ENCODE assay signal across 20 cellular contexts in the genomic region with DNA sequence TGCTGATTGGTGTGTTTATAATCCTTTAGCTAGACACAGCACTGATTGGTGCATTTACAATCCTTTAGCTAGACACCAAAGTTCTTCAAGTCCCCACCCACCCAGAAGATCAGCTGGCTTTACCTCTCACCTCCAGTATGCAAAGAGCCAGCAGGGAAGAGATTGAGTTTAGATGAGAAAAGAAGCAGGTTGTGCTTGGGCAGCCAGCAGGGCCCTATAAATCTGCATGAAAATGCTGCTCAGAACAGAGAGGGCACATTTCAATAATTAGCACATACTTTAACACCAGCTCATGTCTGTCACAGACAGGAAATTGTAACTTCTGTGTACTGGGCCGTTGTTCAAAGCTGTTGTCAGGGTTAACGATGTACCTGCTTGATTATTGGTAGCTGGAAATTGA.
"Had no signal": no experiment of that assay in that cellular context is flagged by ENCODE, and none has a peak within 500 bp of the region (broad histone marks: within the 10 kb centered on the region; RNA-seq: fewer than 3 reads in every experiment).

No MANE protein-coding gene starts in this region.

- H3K27ac Mint-ChIP-seq: dendritic cell treated with granulocyte-macrophage colony-stimulating factor and Interleukin-4, amounts not matched to agents 40 ng/mL and 50 ng/mL, for 4 days; effector memory CD8-positive, alpha-beta T cell; naive thymus-derived CD4-positive, alpha-beta T cell; nephron progenitor cell; stimulated activated memory B cell treated with anti-CD40 and anti-IgM and Interleukin-4, amounts not matched to agents 10 μg/mL and 1 μg/mL and 100 μg/mL, for 72 hours; stimulated activated naive CD8-positive, alpha-beta T cell treated with anti-CD3 and anti-CD28 coated beads, Interleukin-15, Interleukin-2, amounts not matched to agents 100 ng/mL and 50 ng/mL, for 24 hours had no signal

- H3K4me1 Mint-ChIP-seq: naive thymus-derived CD4-positive, alpha-beta T cell; nephron progenitor cell; stimulated activated memory B cell treated with anti-CD40 and anti-IgM and Interleukin-4, amounts not matched to agents 10 μg/mL and 1 μg/mL and 100 μg/mL, for 72 hours had no signal

- H3K9me3 Mint-ChIP-seq: nephron progenitor cell; stimulated activated memory B cell treated with anti-CD40 and anti-IgM and Interleukin-4, amounts not matched to agents 10 μg/mL and 1 μg/mL and 100 μg/mL, for 72 hours had no signal

- H3K4me2 ChIP-seq: hepatocyte had no signal

- H3K27me3 ChIP-seq: esophagus squamous epithelium, hepatocyte, right lobe of liver, spleen, tibial artery, upper lobe of right lung had no signal

- H3K79me2 ChIP-seq: hepatocyte had no signal

- H3K36me3 ChIP-seq: esophagus squamous epithelium, right lobe of liver, spleen, tibial artery, upper lobe of right lung had no signal

- ATAC-seq: effector memory CD8-positive, alpha-beta T cell; naive thymus-derived CD4-positive, alpha-beta T cell; psoas muscle; right lobe of liver; stimulated activated memory B cell treated with anti-CD40 and anti-IgM and Interleukin-4, amounts not matched to agents 10 μg/mL and 1 μg/mL and 100 μg/mL, for 72 hours; upper lobe of right lung had no signal

- H3K4me3 ChIP-seq: esophagus squamous epithelium, hepatocyte, psoas muscle, right lobe of liver, spleen, tibial artery, upper lobe of right lung had no signal

- H2AFZ ChIP-seq: hepatocyte had no signal

- H3K9me3 ChIP-seq: esophagus squamous epithelium, psoas muscle, right lobe of liver, tibial artery, upper lobe of right lung had no signal

- H3K4me3 Mint-ChIP-seq: dendritic cell treated with granulocyte-macrophage colony-stimulating factor and Interleukin-4, amounts not matched to agents 40 ng/mL and 50 ng/mL, for 4 days; effector memory CD8-positive, alpha-beta T cell; naive thymus-derived CD4-positive, alpha-beta T cell; nephron progenitor cell; stimulated activated memory B cell treated with anti-CD40 and anti-IgM and Interleukin-4, amounts not matched to agents 10 μg/mL and 1 μg/mL and 100 μg/mL, for 72 hours; stimulated activated naive CD8-positive, alpha-beta T cell treated with anti-CD3 and anti-CD28 coated beads, Interleukin-15, Interleukin-2, amounts not matched to agents 100 ng/mL and 50 ng/mL, for 24 hours had no signal

- H3K4me1 ChIP-seq: esophagus squamous epithelium, psoas muscle, right lobe of liver, spleen, tibial artery, upper lobe of right lung had no signal

- H3K27ac ChIP-seq: esophagus squamous epithelium, hepatocyte, psoas muscle, right lobe of liver, spleen, tibial artery, upper lobe of right lung had no signal

- DNase-seq: effector memory CD8-positive, alpha-beta T cell; esophagus squamous epithelium; foreskin fibroblast; head of caudate nucleus; kidney glomerular epithelial cell; naive thymus-derived CD4-positive, alpha-beta T cell; nephron progenitor cell; psoas muscle; retina; right lobe of liver; spleen; stimulated activated CD4-positive, alpha-beta T cell treated with anti-CD3 and anti-CD28 coated beads, Interleukin-15, amount 100 ng/mL, for 24 hours; stimulated activated CD4-positive, alpha-beta T cell treated with anti-CD3 and anti-CD28 coated beads, Interleukin-1b, Interleukin-23, amount 100 ng/mL, for 48 hours; stimulated activated CD4-positive, alpha-beta T cell treated with anti-CD3 and anti-CD28 coated beads, Interleukin-4, amount 100 ng/mL, for 24 hours; tibial artery had no signal

- H3K27me3 Mint-ChIP-seq: dendritic cell treated with granulocyte-macrophage colony-stimulating factor and Interleukin-4, amounts not matched to agents 40 ng/mL and 50 ng/mL, for 4 days; stimulated activated memory B cell treated with anti-CD40 and anti-IgM and Interleukin-4, amounts not matched to agents 10 μg/mL and 1 μg/mL and 100 μg/mL, for 72 hours; stimulated activated naive CD8-positive, alpha-beta T cell treated with anti-CD3 and anti-CD28 coated beads, Interleukin-15, Interleukin-2, amounts not matched to agents 100 ng/mL and 50 ng/mL, for 24 hours had no signal

- H3K36me3 Mint-ChIP-seq: stimulated activated memory B cell treated with anti-CD40 and anti-IgM and Interleukin-4, amounts not matched to agents 10 μg/mL and 1 μg/mL and 100 μg/mL, for 72 hours had no signal
